Comparison of ENCODE assay signal across 29 cellular contexts in the genomic region with DNA sequence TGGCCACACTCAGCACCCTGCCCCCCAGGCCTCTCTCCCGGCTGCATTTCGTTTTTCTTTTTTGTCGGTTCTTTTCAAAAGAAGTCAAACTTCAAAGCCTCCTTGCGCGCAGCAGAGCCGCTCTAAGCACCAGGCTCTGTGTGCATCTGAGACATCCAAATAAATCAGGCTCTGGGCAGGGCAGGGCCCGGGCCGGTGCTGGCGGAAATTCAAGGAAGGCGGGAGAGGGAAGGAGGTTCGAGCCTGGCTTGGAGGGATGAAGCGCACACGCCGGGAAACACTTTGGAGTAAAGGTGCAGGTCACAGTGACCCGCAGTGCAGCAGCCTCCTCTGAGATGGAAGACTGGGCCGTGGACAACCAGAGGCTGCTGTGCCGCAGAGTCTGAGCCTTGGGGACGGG. TPM values are rescaled to one million over a fixed set of nuclear protein-coding genes. Genes with fewer than 3 reads are reported as not detected.
"Had no signal": no experiment of that assay in that cellular context is flagged by ENCODE, and none has a peak within 500 bp of the region (broad histone marks: within the 10 kb centered on the region; RNA-seq: fewer than 3 reads in every experiment).

No MANE protein-coding gene starts in this region.

- H3K4me3 Mint-ChIP-seq: activated CD4-positive, alpha-beta memory T cell treated with anti-CD3 and anti-CD28 coated beads, Interleukin-2, amount 10 ng/mL, durations not matched to agents 7 days and 5 days; activated CD4-positive, alpha-beta T cell treated with anti-CD3 and anti-CD28 coated beads for 36 hours; activated naive CD4-positive, alpha-beta T cell treated with anti-CD3 and anti-CD28 coated beads for 36 hours; activated naive CD8-positive, alpha-beta T cell; activated T-helper 17 cell treated with anti-CD3 and anti-CD28 coated beads, Interleukin-2, amount 50 U/mL, for 72 hours; T-cell had no signal

- H3K27ac Mint-ChIP-seq: activated CD4-positive, alpha-beta memory T cell treated with anti-CD3 and anti-CD28 coated beads, Interleukin-2, amount 10 ng/mL, durations not matched to agents 7 days and 5 days; activated CD4-positive, alpha-beta T cell treated with anti-CD3 and anti-CD28 coated beads for 36 hours; activated naive CD4-positive, alpha-beta T cell treated with anti-CD3 and anti-CD28 coated beads for 36 hours; activated naive CD8-positive, alpha-beta T cell; activated T-helper 17 cell treated with anti-CD3 and anti-CD28 coated beads, Interleukin-2, amount 50 U/mL, for 72 hours; T-cell had no signal

- H3K4me2 ChIP-seq: PC-9 had no signal

- H3K9me3 Mint-ChIP-seq: activated CD4-positive, alpha-beta memory T cell treated with anti-CD3 and anti-CD28 coated beads, Interleukin-2, amount 10 ng/mL, durations not matched to agents 7 days and 5 days; activated naive CD4-positive, alpha-beta T cell treated with anti-CD3 and anti-CD28 coated beads for 36 hours; activated T-helper 17 cell treated with anti-CD3 and anti-CD28 coated beads, Interleukin-2, amount 50 U/mL, for 72 hours; T-cell had no signal

- H3K36me3 Mint-ChIP-seq: activated naive CD8-positive, alpha-beta T cell; brain; T-cell had no signal

- H2AFZ ChIP-seq: PC-9 had no signal

- ATAC-seq: activated CD4-positive, alpha-beta T cell treated with anti-CD3 and anti-CD28 coated beads for 36 hours; activated T-helper 17 cell treated with anti-CD3 and anti-CD28 coated beads, Interleukin-2, amount 50 U/mL, for 72 hours; K562; T-cell had no signal

- H3K4me1 Mint-ChIP-seq: activated CD4-positive, alpha-beta memory T cell treated with anti-CD3 and anti-CD28 coated beads, Interleukin-2, amount 10 ng/mL, durations not matched to agents 7 days and 5 days; activated CD4-positive, alpha-beta T cell treated with anti-CD3 and anti-CD28 coated beads for 36 hours; activated T-helper 17 cell treated with anti-CD3 and anti-CD28 coated beads, Interleukin-2, amount 50 U/mL, for 72 hours had no signal

- H3K27ac ChIP-seq: PC-9, SK-N-MC, VCaP had no signal

- FAIRE-seq: astrocyte, K562, TTC549 had no signal

- DNase-seq: activated CD4-positive, alpha-beta memory T cell treated with anti-CD3 and anti-CD28 coated beads, Interleukin-2, amount 10 ng/mL, durations not matched to agents 7 days and 5 days; activated CD4-positive, alpha-beta T cell treated with anti-CD3 and anti-CD28 coated beads for 36 hours; activated CD4-positive, alpha-beta T cell treated with anti-CD3 and anti-CD28 coated beads, Interleukin-2, amount 50 U/mL, for 1 hour; activated gamma-delta T cell; activated naive CD4-positive, alpha-beta T cell treated with anti-CD3 and anti-CD28 coated beads for 36 hours; activated T-cell treated with anti-CD3 and anti-CD28 coated beads for 4 hours; activated T-cell treated with anti-CD3 and anti-CD28 coated beads, Interleukin-2, amount 50 U/mL, for 48 hours; amygdala; Kasumi-1; NCI-H1105 treated with DMSO at 0.1 percent for 48 hours; NCI-H1436 treated with DMSO at 0.1 percent for 48 hours; NCI-H187; NCI-H2081; NCI-H446; NCI-H524; PC-9; T-cell; T-helper 2 cell; T1000 had no signal

- H3K4me3 ChIP-seq: K562, PC-9, SK-N-MC had no signal

RNA-seq across cellular contexts. Expression of a gene that starts 5.8 kb away (rescaled TPM):
- total RNA-seq: activated CD4-positive, alpha-beta memory T cell treated with anti-CD3 and anti-CD28 coated beads, Interleukin-2, amount 10 ng/mL, durations not matched to agents 7 days and 5 days; activated CD4-positive, alpha-beta T cell treated with anti-CD3 and anti-CD28 coated beads for 36 hours; activated CD8-positive, alpha-beta memory T cell treated with anti-CD3 and anti-CD28 coated beads for 36 hours; activated naive CD4-positive, alpha-beta T cell treated with anti-CD3 and anti-CD28 coated beads for 36 hours; activated T-helper 17 cell treated with anti-CD3 and anti-CD28 coated beads, Interleukin-2, amount 50 U/mL, for 72 hours; astrocyte; RPMI7951; T-cell had no signal

RNA-seq across cellular contexts. Expression of a gene that starts 42.7 kb away (rescaled TPM):
- total RNA-seq: activated CD4-positive, alpha-beta memory T cell treated with anti-CD3 and anti-CD28 coated beads, Interleukin-2, amount 10 ng/mL, durations not matched to agents 7 days and 5 days; activated CD4-positive, alpha-beta T cell treated with anti-CD3 and anti-CD28 coated beads for 36 hours; activated CD8-positive, alpha-beta memory T cell treated with anti-CD3 and anti-CD28 coated beads for 36 hours; activated naive CD4-positive, alpha-beta T cell treated with anti-CD3 and anti-CD28 coated beads for 36 hours; activated T-helper 17 cell treated with anti-CD3 and anti-CD28 coated beads, Interleukin-2, amount 50 U/mL, for 72 hours; K562; RPMI7951; T-cell had no signal
- polyA plus RNA-seq: K562 had no signal
